Comparison of ENCODE assay signal across 8 cellular contexts in genomic region chr3:160686955-160687535, GRCh38. TPM values are rescaled to one million over a fixed set of nuclear protein-coding genes. Genes with fewer than 3 reads are reported as not detected.
DNase-seq lines count a peak whose midpoint lies in the region; ATAC-seq and TF ChIP-seq lines count a peak whose summit lies in the region.

No MANE protein-coding gene starts in this region.

- intact Hi-C loops in body of pancreas (cut with DNase I) (no loop called here), psoas muscle (cut with DNase I) (no loop called here)

- TF ChIP-seq CTCF in body of pancreas (IDR thresholded peaks at IDR 0.05) = peak in 6 of 7 experiments; percentile 24 to 46 (median 44)
- peak; percentile 36 for TF ChIP-seq CTCF in psoas muscle (IDR thresholded peaks at IDR 0.05)

- no peak for TF ChIP-seq POLR2A in body of pancreas (IDR thresholded peaks at IDR 0.05)

- no peaks in the 10 kb centered on the region for H3K4me1 ChIP-seq in body of pancreas
- H3K4me1 ChIP-seq in psoas muscle = no peaks in the 10 kb centered on the region

- H3K27ac ChIP-seq in body of pancreas (no peak overlapping the region), psoas muscle (no peak overlapping the region)

- ATAC-seq in body of pancreas (no peak), psoas muscle (no peak), HG03571 (IDR thresholded peaks at IDR 0.05; ENCODE audit: unreplicated experiment) (no peak), GM19324 (IDR thresholded peaks at IDR 0.05; ENCODE audit: low FRiP score, unreplicated experiment) (no peak)

- H3K4me3 ChIP-seq in body of pancreas (no peak overlapping the region), psoas muscle (no peak overlapping the region)

- 40 to 43% methylated on average over 6 of the region's 6 CpGs for WGBS in body of pancreas, 2 donors
- 68 to 75% (median 74%) methylated on average over 6 of the region's 6 CpGs for WGBS in psoas muscle, 3 donors

- H3K9me3 ChIP-seq in body of pancreas (no peaks in the 10 kb centered on the region), psoas muscle (no peaks in the 10 kb centered on the region)

- H3K36me3 ChIP-seq in body of pancreas (replicated peaks in 1 of 2; ENCODE audit: insufficient read depth in 1 of 2, low read depth in 2 of 2) = no peaks in the 10 kb centered on the region
- H3K36me3 ChIP-seq in psoas muscle (ENCODE audit: insufficient read depth in 1 of 2, low read depth in 1 of 2) = no peaks in the 10 kb centered on the region

- DNase-seq in SIG-M5 treated with dmso at 0.1 percent for 504 hours (lab: John Stamatoyannopoulos, UW; ENCODE audit: unreplicated experiment) (peak; percentile 45), SIG-M5 (lab: John Stamatoyannopoulos, UW) (no peak), LHCN-M2 (ENCODE audit: low read depth) (peak; percentile 10), body of pancreas (no peak), psoas muscle (no peak), hepatic stellate cell (ENCODE audit: low spot score) (no peak)

- H3K27me3 ChIP-seq in body of pancreas = no peaks in the 10 kb centered on the region
- H3K27me3 ChIP-seq in psoas muscle (ENCODE audit: insufficient read depth in 3 of 3, low read length in 2 of 3) = no peaks in the 10 kb centered on the region

RNA-seq across cellular contexts. Expression of gene ARL14, which starts 10.1 kb away (rescaled TPM):
- total RNA-seq in LHCN-M2 (2014; rRNA removed) (not detected in 2 replicates), body of pancreas (1 to 10 TPM; 2.3 to 8.8 TPM), psoas muscle (not detected)
- not detected for polyA plus RNA-seq in LHCN-M2 (2012)
- under 1 TPM in 1 of 3 donors, not detected in 2; 0.03 TPM for polyA plus RNA-seq in psoas muscle

Comparison
In these comparisons a context has a peak if more than half of its experiments do, and no peak if none do; other contexts are left out.
1. DNase-seq: peak in SIG-M5 treated with dmso at 0.1 percent for 504 hours (single experiment) and LHCN-M2 (single experiment); none in SIG-M5 (single experiment), body of pancreas (0 of 4), psoas muscle (0 of 2) and hepatic stellate cell (single experiment).